ENCODE assay signal across 10 cellular contexts in the genomic region with DNA sequence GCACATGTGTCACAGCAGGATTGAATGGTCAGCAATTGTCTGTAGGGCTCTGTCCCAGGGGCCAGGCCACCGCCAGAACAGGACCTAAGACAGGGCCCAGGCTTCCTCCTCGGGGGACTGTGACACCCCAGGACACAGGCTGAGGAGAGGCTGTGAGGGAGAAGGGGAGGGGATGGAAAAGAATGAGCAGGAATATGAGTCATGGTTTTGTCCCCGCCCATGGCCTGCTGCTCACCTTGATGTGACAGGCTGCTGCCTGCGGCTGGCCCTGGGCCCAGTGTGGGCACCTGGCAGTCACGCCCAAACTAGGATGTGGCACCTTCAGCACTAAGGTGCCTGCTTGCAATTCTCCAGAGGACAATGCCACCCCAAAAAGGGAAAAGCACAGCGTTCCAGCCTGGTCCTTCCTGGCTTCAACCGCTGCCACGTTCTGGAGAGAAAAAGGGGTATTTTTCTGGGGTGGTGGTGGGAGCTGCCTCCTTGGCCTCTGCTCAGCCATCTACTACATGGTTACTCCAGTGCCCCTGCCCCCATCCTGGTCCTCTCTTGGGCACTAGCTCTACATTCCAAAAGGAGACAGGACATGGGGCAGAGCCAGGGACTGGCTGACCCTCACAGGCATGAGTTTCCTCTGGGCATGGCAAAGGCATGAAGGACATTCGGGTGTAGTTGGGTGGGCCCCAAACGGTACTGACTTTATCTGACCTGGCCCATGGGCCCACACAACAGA.
DNase-seq lines count a peak whose midpoint lies in the region; ATAC-seq and TF ChIP-seq lines count a peak whose summit lies in the region.
"Had no signal": no experiment of that assay in that cellular context is flagged by ENCODE, and none has a peak within 500 bp of the region (broad histone marks: within the 10 kb centered on the region; RNA-seq: fewer than 3 reads in every experiment).

No MANE protein-coding gene starts in this region.

- ATAC-seq in mucosa of descending colon (peak; percentile 96), HG02840 (IDR thresholded peaks at IDR 0.05; ENCODE audit: low FRiP score, unreplicated experiment) (no peak)
- no peak for ATAC-seq in naive thymus-derived CD8-positive, alpha-beta T cell

- intact Hi-C loops in mucosa of descending colon (cut with DNase I, micrococcal nuclease): no loop called here

- no peaks in the 10 kb centered on the region for H3K36me3 Mint-ChIP-seq in naive thymus-derived CD8-positive, alpha-beta T cell

- H3K4me3 ChIP-seq in mucosa of descending colon: no peak overlapping the region

- no peak overlapping the region for H3K27ac Mint-ChIP-seq in naive thymus-derived CD8-positive, alpha-beta T cell
- H3K27ac Mint-ChIP-seq: activated T-cell treated with anti-CD3 and anti-CD28 coated beads, Interleukin-2, amount 50 U/mL, for 24 hours had no signal

- POLR2A ChIA-PET in naive thymus-derived CD8-positive, alpha-beta T cell (lab: Charles Lee): no interaction called here

- in situ Hi-C loops in Caki2 (cut with HindIII; ENCODE audit: low pct_unique_long_range_greater_than_20kb, low sequenced_read_pairs): no loop called here
- in situ Hi-C loops in T47D (cut with HindIII; ENCODE audit: low pct_unique_long_range_greater_than_20kb, low sequenced_read_pairs): no loop called here

- DNase-seq in Caki2 (ENCODE audit: low read depth) (peak; percentile 66), HUDEP-2 (lab: John Stamatoyannopoulos, UW; ENCODE audit: unreplicated experiment in 76 of 76) (peak in 39 of 76 experiments; percentile 18 to 66 (median 45)), T47D (ENCODE audit: low read depth in 1 of 2, low spot score in 1 of 2) (peak; percentile 46 to 85), mucosa of descending colon (peak; percentile 88 to 92 (median 90)), hippocampal formation (lab: John Stamatoyannopoulos, UW) (no peak), GOT3 (lab: John Stamatoyannopoulos, UW) (no peak)
- no peak for DNase-seq in naive thymus-derived CD8-positive, alpha-beta T cell
- DNase-seq: activated T-cell treated with anti-CD3 and anti-CD28 coated beads, Interleukin-2, amount 50 U/mL, for 24 hours; mesenchymal stem cell had no signal

- peaks cover 0 to 8% (median 4%) of the 10 kb centered on the region in 4 donors for H3K4me1 Mint-ChIP-seq in naive thymus-derived CD8-positive, alpha-beta T cell

- H3K27me3 Mint-ChIP-seq in naive thymus-derived CD8-positive, alpha-beta T cell: no peaks in the 10 kb centered on the region
- H3K27me3 Mint-ChIP-seq: activated T-cell treated with anti-CD3 and anti-CD28 coated beads, Interleukin-2, amount 50 U/mL, for 24 hours had no signal

- H3K4me1 ChIP-seq in mucosa of descending colon (ENCODE audit: low read depth): peaks cover 44% of the 10 kb centered on the region

- no peaks in the 10 kb centered on the region for H3K9me3 ChIP-seq in mucosa of descending colon

- H3K4me3 Mint-ChIP-seq in naive thymus-derived CD8-positive, alpha-beta T cell: no peak overlapping the region
- H3K4me3 Mint-ChIP-seq: activated T-cell treated with anti-CD3 and anti-CD28 coated beads, Interleukin-2, amount 50 U/mL, for 24 hours had no signal

- no peak for TF ChIP-seq CTCF in mucosa of descending colon (IDR thresholded peaks at IDR 0.05)

- H3K9me3 Mint-ChIP-seq in naive thymus-derived CD8-positive, alpha-beta T cell: no peaks in the 10 kb centered on the region
- H3K9me3 Mint-ChIP-seq: activated T-cell treated with anti-CD3 and anti-CD28 coated beads, Interleukin-2, amount 50 U/mL, for 24 hours had no signal

- no peaks in the 10 kb centered on the region for H3K36me3 ChIP-seq in mucosa of descending colon (ENCODE audit: low read depth)

Comparison
In these comparisons a context has a peak if more than half of its experiments do, and no peak if none do; other contexts are left out.
1. DNase-seq: peak in Caki2 (single experiment), HUDEP-2 (39 of 76), T47D (2 of 2) and mucosa of descending colon (3 of 3); none in naive thymus-derived CD8-positive, alpha-beta T cell (0 of 10), hippocampal formation (0 of 2) and GOT3 (single experiment).